ENCODE assay signal across 34 cellular contexts in the genomic region with DNA sequence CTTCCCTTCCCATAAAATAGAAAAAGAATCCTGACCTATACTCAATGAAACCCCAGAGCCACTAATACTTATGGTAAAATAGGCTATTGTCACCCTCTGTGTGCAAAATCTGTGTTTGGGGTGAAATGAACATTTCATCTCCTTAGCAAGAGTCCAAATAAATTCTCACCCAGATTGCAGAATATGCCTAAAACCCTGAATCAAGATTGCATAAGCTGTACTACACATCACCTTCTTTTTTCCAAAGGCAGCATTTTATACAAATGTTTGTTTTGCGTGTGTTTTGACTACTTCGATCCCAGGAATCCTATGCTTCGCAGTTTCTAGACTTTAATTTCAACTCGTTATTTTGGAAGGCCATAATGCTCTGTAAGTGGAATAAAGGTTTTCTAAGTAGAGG.
"Had no signal": no experiment of that assay in that cellular context is flagged by ENCODE, and none has a peak within 500 bp of the region (broad histone marks: within the 10 kb centered on the region; RNA-seq: fewer than 3 reads in every experiment).

No MANE protein-coding gene starts in this region.

- H3K9me3 ChIP-seq: adrenal gland, body of pancreas, breast epithelium, Peyer's patch, SJSA1, SK-N-SH had no signal

- ATAC-seq: activated CD4-positive, alpha-beta T cell treated with anti-CD3 and anti-CD28 coated beads for 36 hours; activated CD4-positive, CD25-positive, alpha-beta regulatory T cell treated with anti-CD3 and anti-CD28 coated beads, Interleukin-2, amount 50 U/mL, for 24 hours; activated CD8-positive, alpha-beta T cell treated with anti-CD3 and anti-CD28 coated beads, Interleukin-2, amount 10 ng/mL, durations not matched to agents 7 days and 5 days; body of pancreas; K562; PC-3 had no signal

- H3K9ac ChIP-seq: SK-N-SH had no signal

- H3K4me3 Mint-ChIP-seq: activated CD4-positive, alpha-beta T cell treated with anti-CD3 and anti-CD28 coated beads for 36 hours; activated CD4-positive, alpha-beta T cell treated with anti-CD3 and anti-CD28 coated beads, Interleukin-2, amount 10 ng/mL, durations not matched to agents 7 days and 5 days; activated CD8-positive, alpha-beta T cell treated with anti-CD3 and anti-CD28 coated beads, Interleukin-2, amount 10 ng/mL, durations not matched to agents 7 days and 5 days; activated naive CD4-positive, alpha-beta T cell treated with anti-CD3 and anti-CD28 coated beads, Interleukin-2, amount 50 U/mL, for 24 hours; activated naive CD8-positive, alpha-beta T cell treated with anti-CD3 and anti-CD28 coated beads, Interleukin-2, amount 10 ng/mL, durations not matched to agents 7 days and 5 days; activated T-cell treated with anti-CD3 and anti-CD28 coated beads, Interleukin-2, amount 50 U/mL, for 24 hours; T-helper 1 cell treated with Interleukin-12 subunit alpha and Interleukin-12 subunit beta and Interleukin-4 antibody, amounts not matched to agents 30 μg/mL and 1 μg/mL, for 36 hours; T-helper 2 cell treated with Interferon-gamma antibody and Interleukin-4, amounts not matched to agents 5 μg/mL and 100 μg/mL, for 36 hours had no signal

- H3K9me3 Mint-ChIP-seq: activated naive CD4-positive, alpha-beta T cell treated with anti-CD3 and anti-CD28 coated beads, Interleukin-2, amount 50 U/mL, for 24 hours had no signal

- H3K27ac ChIP-seq: adrenal gland, body of pancreas, breast epithelium, Peyer's patch, SJSA1 had no signal

- H3K27me3 Mint-ChIP-seq: activated CD4-positive, alpha-beta T cell treated with anti-CD3 and anti-CD28 coated beads for 36 hours; activated CD4-positive, alpha-beta T cell treated with anti-CD3 and anti-CD28 coated beads, Interleukin-2, amount 10 ng/mL, durations not matched to agents 7 days and 5 days; activated naive CD4-positive, alpha-beta T cell treated with anti-CD3 and anti-CD28 coated beads, Interleukin-2, amount 50 U/mL, for 24 hours; activated naive CD8-positive, alpha-beta T cell treated with anti-CD3 and anti-CD28 coated beads, Interleukin-2, amount 10 ng/mL, durations not matched to agents 7 days and 5 days; activated T-cell treated with anti-CD3 and anti-CD28 coated beads, Interleukin-2, amount 50 U/mL, for 24 hours had no signal

- H3K36me3 ChIP-seq: adrenal gland, breast epithelium, Peyer's patch, SJSA1 had no signal

- H3K4me1 ChIP-seq: adrenal gland, body of pancreas, breast epithelium, SJSA1 had no signal

- H3K27me3 ChIP-seq: adrenal gland, body of pancreas, breast epithelium, Peyer's patch, SJSA1 had no signal

- H3K4me3 ChIP-seq: adrenal gland, body of pancreas, breast epithelium, K562, Peyer's patch, SJSA1 had no signal

- H3K27ac Mint-ChIP-seq: activated CD4-positive, alpha-beta T cell treated with anti-CD3 and anti-CD28 coated beads for 36 hours; activated CD4-positive, alpha-beta T cell treated with anti-CD3 and anti-CD28 coated beads, Interleukin-2, amount 10 ng/mL, durations not matched to agents 7 days and 5 days; activated CD8-positive, alpha-beta T cell treated with anti-CD3 and anti-CD28 coated beads, Interleukin-2, amount 10 ng/mL, durations not matched to agents 7 days and 5 days; activated naive CD4-positive, alpha-beta T cell treated with anti-CD3 and anti-CD28 coated beads, Interleukin-2, amount 50 U/mL, for 24 hours; activated naive CD8-positive, alpha-beta T cell treated with anti-CD3 and anti-CD28 coated beads, Interleukin-2, amount 10 ng/mL, durations not matched to agents 7 days and 5 days; activated T-cell treated with anti-CD3 and anti-CD28 coated beads, Interleukin-2, amount 50 U/mL, for 24 hours; activated T-helper 2 cell treated with anti-CD3 and anti-CD28 coated beads, Interferon-gamma antibody, Interleukin-2, Interleukin-4, amounts not matched to agents 10 μg/mL and 5 μg/mL and 100 μg/mL, durations not matched to agents 14 hours and 24 hours and 36 hours; T-helper 1 cell treated with Interleukin-12 subunit alpha and Interleukin-12 subunit beta and Interleukin-4 antibody, amounts not matched to agents 30 μg/mL and 1 μg/mL, for 36 hours; T-helper 2 cell treated with Interferon-gamma antibody and Interleukin-4, amounts not matched to agents 5 μg/mL and 100 μg/mL, for 36 hours had no signal

- DNase-seq: activated CD4-positive, alpha-beta T cell treated with anti-CD3 and anti-CD28 coated beads for 36 hours; activated CD4-positive, alpha-beta T cell treated with anti-CD3 and anti-CD28 coated beads, Interleukin-2, amount 10 ng/mL, durations not matched to agents 7 days and 5 days; activated CD4-positive, alpha-beta T cell treated with anti-CD3 and anti-CD28 coated beads, Interleukin-2, amount 50 U/mL, for 48 hours; activated CD8-positive, alpha-beta T cell treated with anti-CD3 and anti-CD28 coated beads, Interleukin-2, amount 10 ng/mL, durations not matched to agents 7 days and 5 days; activated gamma-delta T cell; activated naive CD4-positive, alpha-beta T cell treated with Interleukin-2 at 50 U/mL for 16 hours; activated naive CD8-positive, alpha-beta T cell treated with anti-CD3 and anti-CD28 coated beads, Interleukin-2, amount 10 ng/mL, durations not matched to agents 7 days and 5 days; activated T-cell treated with anti-CD3 and anti-CD28 coated beads, Interleukin-2, amount 50 U/mL, for 24 hours; adrenal gland; body of pancreas; NCI-H1092 treated with DMSO at 0.1 percent for 48 hours; NCI-H1417; NCI-H146; NCI-H187; NCI-H2029 treated with DMSO at 0.1 percent for 48 hours; NCI-H2107; NCI-H2171; NCI-H510A; NCI-H526; NCI-H748 treated with DMSO at 0.1 percent for 48 hours; NK-92 treated with Interleukin-12 subunit alpha and Interleukin-12 subunit beta, amount 100 ng/mL, for 24 hours; PC-3; Peyer's patch; RPMI8226; SHP77 treated with DMSO at 0.1 percent for 48 hours; SK-N-SH had no signal
